12 cellular contexts compared by ENCODE assay signal in the genomic region with DNA sequence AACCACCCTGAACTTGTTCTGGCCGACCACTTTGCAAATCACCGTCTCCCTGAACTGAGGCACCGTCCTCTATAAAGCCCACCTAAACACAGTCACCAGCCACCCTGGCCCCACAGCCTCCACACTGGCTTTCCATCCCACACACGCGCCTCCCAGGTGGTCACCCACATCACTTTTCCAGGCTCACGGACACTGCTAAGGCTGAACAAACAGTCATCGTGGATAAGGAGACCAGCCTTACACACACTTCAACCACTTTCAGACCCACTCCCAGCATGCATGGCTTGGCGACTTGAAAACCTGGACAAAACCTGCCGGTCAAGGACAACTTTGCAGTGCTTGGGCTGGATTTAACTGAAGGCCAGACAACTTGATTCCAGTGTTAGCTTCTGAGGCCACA. TPM values are rescaled to one million over a fixed set of nuclear protein-coding genes. Genes with fewer than 3 reads are reported as not detected.
DNase-seq lines count a peak whose midpoint lies in the region; ATAC-seq, FAIRE-seq and TF ChIP-seq lines count a peak whose summit lies in the region.
"Had no signal": no experiment of that assay in that cellular context is flagged by ENCODE, and none has a peak within 500 bp of the region (broad histone marks: within the 10 kb centered on the region; RNA-seq: fewer than 3 reads in every experiment).

No MANE protein-coding gene starts in this region.

- RAD21 ChIA-PET in GM12878 (lab: Charles Lee; ENCODE audit: unreplicated experiment), result interaction anchor here (0.7 to 1.6 kb wide), 9 partner anchors 9 to 153 kb away, joined by 3 to 6 read pairs (median 4); partner anchors contain the start of gene CHSY1

- SMC1A ChIA-PET in GM12878 (lab: Charles Lee; ENCODE audit: uncharacterized antibody, unreplicated experiment), result interaction anchor here (0.6 to 10.3 kb wide), 17 partner anchors 9 to 407 kb away, joined by 3 to 119 read pairs (median 4); partner anchors contain the start of gene CHSY1

- POLR2A ChIA-PET in CD8-positive, alpha-beta T cell (lab: Charles Lee), result interaction anchor here (1.1 to 4.5 kb wide), 6 partner anchors 8 to 116 kb away, joined by 3 to 35 read pairs (median 3); partner anchors contain the start of genes CHSY1 and SNRPA1
- POLR2A ChIA-PET in GM12878 (lab: Charles Lee), result interaction anchor here (1.0 to 2.9 kb wide), 7 partner anchors 9 to 118 kb away, joined by 3 to 11 read pairs (median 5); partner anchors contain the start of gene CHSY1

- no peak for FAIRE-seq in GM12878 (lab: Jason Lieb, UNC)

- H3K27me3 ChIP-seq in CD8-positive, alpha-beta T cell (ENCODE audit: insufficient read depth, low read length), result no peaks in the 10 kb centered on the region
- H3K27me3 ChIP-seq in GM12878 (replicated peaks in 1 of 2; ENCODE audit: control insufficient read depth in 2 of 2, insufficient read depth in 2 of 2, low read length in 1 of 2) (no peaks in the 10 kb centered on the region), neutrophil (no peaks in the 10 kb centered on the region)
- H3K27me3 ChIP-seq: body of pancreas had no signal

- TF ChIP-seq RAD21 in Ishikawa (IDR thresholded peaks at IDR 0.05; ENCODE audit: low read depth), result no peak
- TF ChIP-seq RAD21 in GM12878 (IDR thresholded peaks at IDR 0.05; ENCODE audit: insufficient read depth, low read depth, low read length), result no peak

- H3K27ac Mint-ChIP-seq in CD8-positive, alpha-beta T cell, result peak overlapping the region; percentile 91

- intact Hi-C loops in CD8-positive, alpha-beta T cell (cut with DNase I, micrococcal nuclease), result loop anchor here (2.0 to 10.0 kb wide), 5 partner anchors 36 to 639 kb away; partner anchors contain the start of genes ASB7 (in 1 of the 2), LINS1 (in 1 of the 2) and SNRPA1 (in 1 of the 2)
- intact Hi-C loops in GM12878 (cut with micrococcal nuclease; ENCODE audit: unreplicated experiment), result loop anchor here (2.0 kb wide), 1 partner anchor 45 kb away; no protein-coding TSS in a partner anchor

- TF ChIP-seq CTCF in CD8-positive, alpha-beta T cell (IDR thresholded peaks at IDR 0.05), result no peak
- TF ChIP-seq CTCF in GM12878 (IDR thresholded peaks at IDR 0.05 in 2 of 3, conservative IDR thresholded peaks at IDR 0.05 in 1 of 3; ENCODE audit: control insufficient read depth in 2 of 3, extremely low read depth in 1 of 3, insufficient read depth in 1 of 3, low read depth in 3 of 3, low read length in 3 of 3), result no peak
- TF ChIP-seq CTCF in neutrophil (IDR thresholded peaks at IDR 0.05), result no peak

- TF ChIP-seq EP300 in Ishikawa (IDR thresholded peaks at IDR 0.05; ENCODE audit: borderline replicate concordance) (no peak), GM12878 (IDR thresholded peaks at IDR 0.05; ENCODE audit: borderline replicate concordance in 1 of 2, control insufficient read depth in 1 of 2, low read depth in 2 of 2, low read length in 2 of 2) (no peak)

- CTCF ChIA-PET in CD8-positive, alpha-beta T cell (lab: Charles Lee), result interaction anchor here (1.0 to 4.8 kb wide), 10 partner anchors 11 to 236 kb away, joined by 3 to 23 read pairs (median 5); no protein-coding TSS in a partner anchor
- CTCF ChIA-PET in GM12878 (lab: Yijun Ruan, JAX), result interaction anchor here (0.6 to 5.8 kb wide), 11 partner anchors 13 to 156 kb away, joined by 3 to 64 read pairs (median 6); no protein-coding TSS in a partner anchor

- no peak overlapping the region for H3K4me3 ChIP-seq in CD8-positive, alpha-beta T cell (ENCODE audit: low read depth, low read length)
- 0 out of 2 replicates have a peak overlapping the region, but pooled peaks have one; percentile 44 for H3K4me3 ChIP-seq in GM12878
- H3K4me3 ChIP-seq in neutrophil (ENCODE audit: low read depth in 1 of 2, low read length in 1 of 2), result peak overlapping the region; percentile 62 to 65
- H3K4me3 ChIP-seq: body of pancreas had no signal

- no peak overlapping the region for H3K9ac ChIP-seq in GM12878 (ENCODE audit: control insufficient read depth, insufficient read depth, low read length)

- H3K27ac ChIP-seq in CD8-positive, alpha-beta T cell (ENCODE audit: low read depth, low read length), result no peak overlapping the region
- H3K27ac ChIP-seq in GM12878 (ENCODE audit: control insufficient read depth, insufficient read depth) (peak overlapping the region; percentile 69; the same call in 1 of the 2 replicates), neutrophil (peak overlapping the region; percentile 97), substantia nigra (ENCODE audit: low read depth, low read length, poor library complexity, severe bottlenecking) (no peak overlapping the region)
- H3K27ac ChIP-seq: body of pancreas had no signal

- no peak for ATAC-seq in CD8-positive, alpha-beta T cell
- ATAC-seq in GM12878 (no peak), HG02571 (IDR thresholded peaks at IDR 0.05; ENCODE audit: unreplicated experiment) (no peak)

- H2AFZ ChIP-seq in GM12878 (ENCODE audit: control insufficient read depth, low read depth, low read length), result no peak overlapping the region

- no peaks in the 10 kb centered on the region; the same call in 1 of the 2 replicates for H4K20me1 ChIP-seq in GM12878 (ENCODE audit: control insufficient read depth, insufficient read depth)

- TF ChIP-seq POLR2A in GM12878 (IDR thresholded peaks at IDR 0.05; ENCODE audit: low read depth, low read length), result no peak

- H3K36me3 ChIP-seq in CD8-positive, alpha-beta T cell (ENCODE audit: insufficient read depth, low read length), result no peaks in the 10 kb centered on the region
- peaks cover 0 to 6% of the 10 kb centered on the region in 2 experiments; a peak in 1 of 4 replicates for H3K36me3 ChIP-seq in GM12878 (ENCODE audit: control insufficient read depth in 2 of 2, insufficient read depth in 2 of 2, low read length in 1 of 2)
- H3K36me3 ChIP-seq in neutrophil, result no peaks in the 10 kb centered on the region

- peak overlapping the region; percentile 30 for H3K4me2 ChIP-seq in GM12878 (ENCODE audit: control insufficient read depth, insufficient read depth)

- H3K27me3 Mint-ChIP-seq in CD8-positive, alpha-beta T cell (ENCODE audit: low read depth), result no peaks in the 10 kb centered on the region

- H3K4me1 Mint-ChIP-seq in CD8-positive, alpha-beta T cell (ENCODE audit: low read depth), result peaks cover 91% of the 10 kb centered on the region

- H3K4me3 Mint-ChIP-seq in CD8-positive, alpha-beta T cell, result peak overlapping the region; percentile 71

- peaks cover 88% of the 10 kb centered on the region for H3K4me1 ChIP-seq in CD8-positive, alpha-beta T cell (ENCODE audit: insufficient read depth, low read length)
- H3K4me1 ChIP-seq in GM12878 (ENCODE audit: control insufficient read depth, insufficient read depth, low read length) (peaks cover 43% of the 10 kb centered on the region), neutrophil (ENCODE audit: control insufficient read depth in 1 of 2, insufficient read depth in 1 of 2, low read depth in 1 of 2, low read length in 1 of 2) (peaks cover 97 to 100% of the 10 kb centered on the region in 2 experiments)

- H3K36me3 Mint-ChIP-seq in CD8-positive, alpha-beta T cell, result no peaks in the 10 kb centered on the region

- in situ Hi-C loops in GM12878 (cut with MboI), result no loop called here

- no TSS peak for BruUV-seq in GM12878 (replicated peaks; lab: Mats Ljungman, UMichigan)

- DNase-seq in CD8-positive, alpha-beta T cell, result no peak
- DNase-seq in GM12878 (ENCODE audit: low read depth, low spot score) (no peak), kidney tubule cell (ENCODE audit: low spot score) (no peak), substantia nigra (lab: John Stamatoyannopoulos, UW) (no peak)
- DNase-seq: activated CD4-positive, alpha-beta T cell treated with anti-CD3 and anti-CD28 coated beads for 48 hours; body of pancreas; NCI-H2227 treated with DMSO at 0.1 percent for 48 hours; SHP77; stimulated activated CD4-positive, alpha-beta T cell treated with anti-CD3 and anti-CD28 coated beads, Interleukin-1b, Interleukin-23, amount 100 ng/mL, for 48 hours had no signal

- H3K9me3 ChIP-seq in CD8-positive, alpha-beta T cell (ENCODE audit: low read length), result no peaks in the 10 kb centered on the region
- H3K9me3 ChIP-seq in GM12878 (replicated peaks; ENCODE audit: control insufficient read depth, insufficient read depth, low read length) (no peaks in the 10 kb centered on the region), neutrophil (no peaks in the 10 kb centered on the region)
- H3K9me3 ChIP-seq: body of pancreas had no signal

- H3K9me3 Mint-ChIP-seq in CD8-positive, alpha-beta T cell, result no peaks in the 10 kb centered on the region

- peaks cover 99% of the 10 kb centered on the region for H3K79me2 ChIP-seq in GM12878 (ENCODE audit: control insufficient read depth, insufficient read depth, low read length)

- 99% methylated on average over 9 of the region's 9 CpGs for WGBS in GM12878 (ENCODE audit: insufficient coverage, insufficient replicate concordance, low lambda C conversion rate, missing lambda C conversion rate)

RNA-seq across cellular contexts. Expression of gene CHSY1, which starts 8.4 kb away (rescaled TPM):
- 10 to 100 TPM; 15.4 to 15.6 TPM for total RNA-seq in CD8-positive, alpha-beta T cell
- total RNA-seq in GM12878 (2013; cell fraction: nucleolus; rRNA removed), result 82.5 and 96.0 TPM in 2 replicates
- total RNA-seq in GM12878 (2014; rRNA removed) (9.8 and 11.1 TPM in 2 replicates), GM12878 (2014; rRNA removed; fragmentation: Illumina TruSeq; extraction: Trizol) (14.2 and 14.7 TPM in 2 replicates), GM12878 (2021) (17.5 and 17.8 TPM in 2 replicates)
- polyA plus RNA-seq in GM12878 (2011; ENCODE audit: low read depth), result 7.5 TPM
- polyA plus RNA-seq in GM12878 (2011; rRNA removed) (31.2 and 41.1 TPM in 2 replicates), GM12878 (2014; fragmentation: Illumina TruSeq; extraction: Trizol) (16.1 and 18.9 TPM in 2 replicates), GM12878 (2014; fragmentation: Nextera tagmentation; extraction: Ambion mirVana) (10 to 100 TPM in 1 of 2 experiments, 1 to 10 TPM in 1; 5.1 to 10.0 TPM), GM12878 (2014; rRNA removed) (10.8 and 11.0 TPM in 2 replicates), GM12878 (2016; fragmentation: Nextera tagmentation; extraction: Ambion mirVana) (1 to 10 TPM; 1.4 to 1.8 TPM)
- 17.9 and 23.9 TPM in 2 replicates for polyA plus RNA-seq in GM12878 (2011; cell fraction: cytosol; rRNA removed)
- polyA plus RNA-seq in GM12878 (2011; cell fraction: nucleus; rRNA removed), result 19.2 and 19.8 TPM in 2 replicates
- polyA plus RNA-seq in GM12878 (2012), result 7.4 and 12.5 TPM in 2 replicates
- 36.3 and 39.7 TPM in 2 replicates for polyA minus RNA-seq in GM12878 (2011; rRNA and poly(A)+ RNA removed)
- 14.3 and 16.0 TPM in 2 replicates for polyA minus RNA-seq in GM12878 (2011; cell fraction: cytosol; rRNA and poly(A)+ RNA removed)
- 13.2 and 20.8 TPM in 2 replicates for polyA minus RNA-seq in GM12878 (2011; cell fraction: nucleus; rRNA and poly(A)+ RNA removed)

RNA-seq across cellular contexts. Expression of gene SELENOS, which starts 33.9 kb away (rescaled TPM):
- total RNA-seq in CD8-positive, alpha-beta T cell, result 10 to 100 TPM; 46.0 to 50.4 TPM
- total RNA-seq in GM12878 (2013; cell fraction: nucleolus; rRNA removed), result 50.5 and 66.2 TPM in 2 replicates
- total RNA-seq in GM12878 (2014; rRNA removed) (30.7 and 36.4 TPM in 2 replicates), GM12878 (2014; rRNA removed; fragmentation: Illumina TruSeq; extraction: Trizol) (35.7 and 37.8 TPM in 2 replicates), GM12878 (2021) (29.0 and 33.4 TPM in 2 replicates)
- 37.2 TPM for polyA plus RNA-seq in GM12878 (2011; ENCODE audit: low read depth)
- polyA plus RNA-seq in GM12878 (2011; rRNA removed) (62.9 and 73.8 TPM in 2 replicates), GM12878 (2014; fragmentation: Illumina TruSeq; extraction: Trizol) (34.9 and 35.8 TPM in 2 replicates), GM12878 (2014; fragmentation: Nextera tagmentation; extraction: Ambion mirVana) (10 to 100 TPM; 25.8 to 36.7 TPM), GM12878 (2014; rRNA removed) (39.4 and 48.7 TPM in 2 replicates), GM12878 (2016; fragmentation: Nextera tagmentation; extraction: Ambion mirVana) (10 to 100 TPM; 87.9 to 90.1 TPM)
- polyA plus RNA-seq in GM12878 (2011; cell fraction: cytosol; rRNA removed), result 43.7 and 45.0 TPM in 2 replicates
- polyA plus RNA-seq in GM12878 (2011; cell fraction: nucleus; rRNA removed), result 30.2 and 33.3 TPM in 2 replicates
- polyA plus RNA-seq in GM12878 (2012), result 42.4 and 44.3 TPM in 2 replicates
- polyA minus RNA-seq in GM12878 (2011; rRNA and poly(A)+ RNA removed), result 27.9 and 31.7 TPM in 2 replicates
- polyA minus RNA-seq in GM12878 (2011; cell fraction: cytosol; rRNA and poly(A)+ RNA removed), result 7.9 and 8.7 TPM in 2 replicates
- 25.0 and 38.4 TPM in 2 replicates for polyA minus RNA-seq in GM12878 (2011; cell fraction: nucleus; rRNA and poly(A)+ RNA removed)

RNA-seq across cellular contexts. Expression of gene SNRPA1, which starts 51.6 kb away (rescaled TPM):
- total RNA-seq in CD8-positive, alpha-beta T cell, result 100 to 1,000 TPM; 228 to 247 TPM
- total RNA-seq in GM12878 (2013; cell fraction: nucleolus; rRNA removed), result 112 TPM in 2 replicates
- total RNA-seq in GM12878 (2014; rRNA removed) (88.4 and 95.1 TPM in 2 replicates), GM12878 (2014; rRNA removed; fragmentation: Illumina TruSeq; extraction: Trizol) (54.3 and 59.9 TPM in 2 replicates), GM12878 (2021) (117 and 126 TPM in 2 replicates)
- 149 TPM for polyA plus RNA-seq in GM12878 (2011; ENCODE audit: low read depth)
- polyA plus RNA-seq in GM12878 (2011; rRNA removed) (267 and 344 TPM in 2 replicates), GM12878 (2014; fragmentation: Illumina TruSeq; extraction: Trizol) (138 and 154 TPM in 2 replicates), GM12878 (2014; fragmentation: Nextera tagmentation; extraction: Ambion mirVana) (100 to 1,000 TPM; 174 to 238 TPM), GM12878 (2014; rRNA removed) (123 and 149 TPM in 2 replicates), GM12878 (2016; fragmentation: Nextera tagmentation; extraction: Ambion mirVana) (100 to 1,000 TPM; 240 to 258 TPM)
- 146 and 176 TPM in 2 replicates for polyA plus RNA-seq in GM12878 (2011; cell fraction: cytosol; rRNA removed)
- polyA plus RNA-seq in GM12878 (2011; cell fraction: nucleus; rRNA removed), result 172 and 183 TPM in 2 replicates
- 111 and 176 TPM in 2 replicates for polyA plus RNA-seq in GM12878 (2012)
- 55.1 and 81.8 TPM in 2 replicates for polyA minus RNA-seq in GM12878 (2011; rRNA and poly(A)+ RNA removed)
- polyA minus RNA-seq in GM12878 (2011; cell fraction: cytosol; rRNA and poly(A)+ RNA removed), result 42.9 and 46.5 TPM in 2 replicates
- 27.8 and 38.6 TPM in 2 replicates for polyA minus RNA-seq in GM12878 (2011; cell fraction: nucleus; rRNA and poly(A)+ RNA removed)

Comparison
In these comparisons a context has a peak if more than half of its experiments do, and no peak if none do; other contexts are left out.
1. H3K27ac ChIP-seq: peak in GM12878 (single experiment) and neutrophil (single experiment); none in CD8-positive, alpha-beta T cell (single experiment) and substantia nigra (single experiment).